ENCODE assay signal across 1 cellular context in genomic region chr12:51242896-51243295, GRCh38.
TF ChIP-seq lines count a peak whose summit lies in the region.

No MANE protein-coding gene starts in this region.

TF ChIP-seq in endothelial cell of umbilical vein, 7 proteins besides CTCF, POLR2A, EP300 and RAD21:
- TF ChIP-seq JUN (IDR thresholded peaks at IDR 0.05; ENCODE audit: borderline replicate concordance, insufficient read depth, insufficient read length, low read depth) = no peak
